ENCODE assay signal across 8 cellular contexts in the genomic region with DNA sequence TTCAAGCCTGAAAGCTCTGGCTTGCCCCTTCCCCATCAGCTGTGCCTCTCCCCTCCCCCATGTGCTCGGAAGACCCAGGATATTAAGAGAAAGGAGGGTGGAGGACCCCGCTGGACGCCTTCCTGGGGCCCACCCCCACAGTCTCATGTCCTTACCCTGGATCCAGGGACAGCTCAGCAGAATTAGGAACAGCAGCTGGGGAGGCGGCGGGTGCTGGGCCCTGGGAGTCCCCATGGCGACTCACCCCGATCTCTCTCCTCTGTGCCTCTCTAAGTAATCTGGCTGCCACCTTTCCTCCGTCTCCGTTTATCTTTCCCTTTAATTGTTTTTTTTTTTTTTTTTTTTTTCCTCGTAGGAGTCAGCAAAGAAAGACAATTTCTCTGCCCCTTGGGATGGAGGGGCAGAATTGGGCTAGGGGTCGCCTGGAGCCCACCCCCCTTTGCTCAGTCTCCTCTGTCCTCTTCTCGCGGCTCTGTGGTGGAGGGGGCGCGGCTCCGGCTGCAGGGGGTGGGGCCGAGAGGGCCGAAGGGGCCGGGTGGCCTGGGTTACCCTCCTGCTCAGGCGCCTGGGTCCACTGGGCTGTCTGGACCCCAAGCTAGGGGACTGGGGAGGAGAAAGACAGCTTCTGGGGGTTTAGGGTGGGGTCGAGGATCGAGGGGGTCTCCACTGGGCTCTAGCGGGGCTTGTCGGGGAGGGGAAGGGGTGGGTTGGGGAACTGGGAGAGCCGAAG. TPM values are rescaled to one million over a fixed set of nuclear protein-coding genes. Genes with fewer than 3 reads are reported as not detected.
DNase-seq lines count a peak whose midpoint lies in the region; ATAC-seq and TF ChIP-seq lines count a peak whose summit lies in the region.

No MANE protein-coding gene starts in this region.

- peak overlapping the region; percentile 100 for H3K4me2 ChIP-seq in PC-9

- H3K36me3 ChIP-seq in PC-9 (ENCODE audit: low read depth) = no peaks in the 10 kb centered on the region
- H3K36me3 ChIP-seq in suprapubic skin = no peaks in the 10 kb centered on the region

- peaks cover 24% of the 10 kb centered on the region for H3K27me3 Mint-ChIP-seq in activated T-cell treated with anti-CD3 and anti-CD28 coated beads, Interleukin-2, amount 50 U/mL, for 72 hours (ENCODE audit: low read depth)
- H3K27me3 Mint-ChIP-seq in activated T-cell treated with anti-CD3 and anti-CD28 coated beads, Interleukin-2, amount 50 U/mL, for 24 hours = peaks cover 27% of the 10 kb centered on the region

- H3K27ac ChIP-seq in PC-9 = peak overlapping the region; percentile 51
- H3K27ac ChIP-seq in suprapubic skin = no peak overlapping the region

- peak overlapping the region; percentile 89 for H2AFZ ChIP-seq in PC-9

- WGBS in suprapubic skin = 3% methylated on average over 25 of the region's 25 CpGs

- H3K4me1 Mint-ChIP-seq in activated T-cell treated with anti-CD3 and anti-CD28 coated beads, Interleukin-2, amount 50 U/mL, for 72 hours (ENCODE audit: low read depth) = peaks cover 21% of the 10 kb centered on the region
- H3K4me1 Mint-ChIP-seq in activated T-cell treated with anti-CD3 and anti-CD28 coated beads, Interleukin-2, amount 50 U/mL, for 24 hours (ENCODE audit: low read depth) = peaks cover 17% of the 10 kb centered on the region

- no peak for TF ChIP-seq POLR2A in suprapubic skin (IDR thresholded peaks at IDR 0.05)

- H3K27me3 ChIP-seq in PC-9 (ENCODE audit: insufficient read depth, low read depth) (no peaks in the 10 kb centered on the region), suprapubic skin (peaks cover 25% of the 10 kb centered on the region)

- CTCF ChIA-PET in PC-9 (lab: Charles Lee) = interaction anchor here (0.6 to 1.8 kb wide), 9 partner anchors 11 to 120 kb away, joined by 3 to 11 read pairs (median 6); a partner anchor contains a TSS

- no peak for TF ChIP-seq EP300 in suprapubic skin (IDR thresholded peaks at IDR 0.05)

- peaks cover 16% of the 10 kb centered on the region; the same call in 1 of the 2 replicates for H3K4me1 ChIP-seq in PC-9 (replicated peaks; ENCODE audit: insufficient read depth)
- H3K4me1 ChIP-seq in suprapubic skin = peaks cover 19% of the 10 kb centered on the region

- no peaks in the 10 kb centered on the region for H3K9me2 ChIP-seq in PC-9 (ENCODE audit: insufficient read depth)

- TF ChIP-seq CTCF in PC-9 (conservative IDR thresholded peaks at IDR 0.05) = no peak
- no peak for TF ChIP-seq CTCF in fibroblast of mammary gland (conservative IDR thresholded peaks at IDR 0.05; ENCODE audit: control insufficient read depth, insufficient read depth, low read depth, low read length)
- no peak for TF ChIP-seq CTCF in suprapubic skin (IDR thresholded peaks at IDR 0.05)

- H3K4me3 Mint-ChIP-seq in activated T-cell treated with anti-CD3 and anti-CD28 coated beads, Interleukin-2, amount 50 U/mL, for 72 hours = peak overlapping the region; percentile 49 to 66
- H3K4me3 Mint-ChIP-seq in activated T-cell treated with anti-CD3 and anti-CD28 coated beads, Interleukin-2, amount 50 U/mL, for 24 hours = no peak overlapping the region

- H3K9me3 ChIP-seq in PC-9 (ENCODE audit: insufficient read depth, low read depth) (no peaks in the 10 kb centered on the region), suprapubic skin (no peaks in the 10 kb centered on the region)

- H3F3A ChIP-seq in PC-9 (ENCODE audit: insufficient read depth, low read depth) = peaks cover 10% of the 10 kb centered on the region

- no peak for ATAC-seq in activated T-cell treated with anti-CD3 and anti-CD28 coated beads, Interleukin-2, amount 50 U/mL, for 72 hours (replicated peaks in 1 of 2)
- ATAC-seq in GM18867 (IDR thresholded peaks at IDR 0.05; ENCODE audit: unreplicated experiment) (no peak), GM19467 (IDR thresholded peaks at IDR 0.05; ENCODE audit: unreplicated experiment) (no peak)

- TSS peak; percentile 89 for BruUV-seq in PC-9 (replicated peaks; lab: Mats Ljungman, UMichigan)

- POLR2A ChIA-PET in PC-9 (lab: Charles Lee; ENCODE audit: unreplicated experiment) = interaction anchor here (0.6 to 1.7 kb wide), 8 partner anchors 12 to 472 kb away, joined by 4 to 30 read pairs (median 6); a partner anchor contains a TSS

- no peak overlapping the region for H3K27ac Mint-ChIP-seq in activated T-cell treated with anti-CD3 and anti-CD28 coated beads, Interleukin-2, amount 50 U/mL, for 72 hours
- H3K27ac Mint-ChIP-seq in activated T-cell treated with anti-CD3 and anti-CD28 coated beads, Interleukin-2, amount 50 U/mL, for 24 hours = no peak overlapping the region

- H4K20me1 ChIP-seq in PC-9 (ENCODE audit: insufficient read depth) = no peaks in the 10 kb centered on the region

- H3K79me2 ChIP-seq in PC-9 (ENCODE audit: low read depth) = 0 out of 2 replicates have a peak, but pooled peaks cover 5% of the 10 kb centered on the region

- no peak for DNase-seq in activated T-cell treated with anti-CD3 and anti-CD28 coated beads, Interleukin-2, amount 50 U/mL, for 72 hours
- DNase-seq in activated T-cell treated with anti-CD3 and anti-CD28 coated beads, Interleukin-2, amount 50 U/mL, for 24 hours = no peak
- DNase-seq in PC-9 = peak; percentile 51 to 78
- DNase-seq in fibroblast of mammary gland (ENCODE audit: low read depth) = no peak
- DNase-seq in suprapubic skin (ENCODE audit: low spot score in 2 of 2) = no peak
- DNase-seq in OCI-M1 (lab: John Stamatoyannopoulos, UW) = no peak

- intact Hi-C loops in PC-9 (cut with micrococcal nuclease; ENCODE audit: unreplicated experiment) = loop anchor here (5.0 kb wide), 2 partner anchors 37 to 77 kb away; a partner anchor contains a TSS

- no peaks in the 10 kb centered on the region for H3K36me3 Mint-ChIP-seq in activated T-cell treated with anti-CD3 and anti-CD28 coated beads, Interleukin-2, amount 50 U/mL, for 72 hours (ENCODE audit: insufficient read depth in 2 of 2)
- H3K36me3 Mint-ChIP-seq in activated T-cell treated with anti-CD3 and anti-CD28 coated beads, Interleukin-2, amount 50 U/mL, for 24 hours (ENCODE audit: low read depth) = no peaks in the 10 kb centered on the region

- H3K9me3 Mint-ChIP-seq in activated T-cell treated with anti-CD3 and anti-CD28 coated beads, Interleukin-2, amount 50 U/mL, for 72 hours = no peaks in the 10 kb centered on the region
- no peaks in the 10 kb centered on the region for H3K9me3 Mint-ChIP-seq in activated T-cell treated with anti-CD3 and anti-CD28 coated beads, Interleukin-2, amount 50 U/mL, for 24 hours

- peak overlapping the region; percentile 72 for H3K4me3 ChIP-seq in PC-9
- H3K4me3 ChIP-seq in fibroblast of mammary gland (ENCODE audit: control insufficient read depth, low read depth, low read length) = peak overlapping the region; percentile 61
- H3K4me3 ChIP-seq in suprapubic skin = peak overlapping the region; percentile 65

RNA-seq across cellular contexts. Expression of a gene that starts 0.4 kb away (rescaled TPM):
- under 1 TPM; 0.31 to 0.44 TPM for total RNA-seq in activated T-cell treated with anti-CD3 and anti-CD28 coated beads, Interleukin-2, amount 50 U/mL, for 72 hours
- 46.5 and 64.0 TPM in 2 replicates for total RNA-seq in PC-9 (2021)
- 1 to 10 TPM in 3 of 4 donors, under 1 TPM in 1; 0.98 to 2.9 (median 1.2) TPM for total RNA-seq in suprapubic skin

RNA-seq across cellular contexts. Expression of a gene that starts 1.3 kb away (rescaled TPM):
- total RNA-seq in activated T-cell treated with anti-CD3 and anti-CD28 coated beads, Interleukin-2, amount 50 U/mL, for 72 hours = under 1 TPM; 0.82 to 0.93 TPM
- total RNA-seq in PC-9 (2021) (8.3 and 11.3 TPM in 2 replicates), suprapubic skin (under 1 TPM in 1 of 4 donors, not detected in 3; 0.34 TPM)

RNA-seq across cellular contexts. Expression of a gene that starts 27.1 kb away (rescaled TPM):
- total RNA-seq in activated T-cell treated with anti-CD3 and anti-CD28 coated beads, Interleukin-2, amount 50 U/mL, for 72 hours = 10 to 100 TPM; 45.3 to 46.8 TPM
- total RNA-seq in PC-9 (2021) = 52.7 and 72.0 TPM in 2 replicates
- 10 to 100 TPM; 20.3 to 43.9 (median 32.0) TPM for total RNA-seq in suprapubic skin

RNA-seq across cellular contexts. Expression of a gene that starts 35.9 kb away (rescaled TPM):
- 10 to 100 TPM; 48.7 to 56.0 TPM for total RNA-seq in activated T-cell treated with anti-CD3 and anti-CD28 coated beads, Interleukin-2, amount 50 U/mL, for 72 hours
- total RNA-seq in PC-9 (2021) (90.6 and 133 TPM in 2 replicates), suprapubic skin (100 to 1,000 TPM in 1 of 4 donors, 10 to 100 TPM in 3; 68.7 to 112 (median 96.7) TPM)

Comparison
In these comparisons a context has a peak if more than half of its experiments do, and no peak if none do; other contexts are left out.
1. DNase-seq: peak in PC-9 (2 of 2); none in activated T-cell treated with anti-CD3 and anti-CD28 coated beads, Interleukin-2, amount 50 U/mL, for 72 hours (0 of 2), activated T-cell treated with anti-CD3 and anti-CD28 coated beads, Interleukin-2, amount 50 U/mL, for 24 hours (single experiment), fibroblast of mammary gland (single experiment), suprapubic skin (0 of 2) and OCI-M1 (single experiment).
2. RNA of a gene that starts 0.4 kb away (total RNA-seq): 46.5 to 64.0 TPM in PC-9; 0.98 to 2.9 TPM in suprapubic skin and 0.31 to 0.44 TPM in activated T-cell treated with anti-CD3 and anti-CD28 coated beads, Interleukin-2, amount 50 U/mL, for 72 hours; every median in the first group is over 10 times any median in the second.
3. Peak in every context shown above with its lines, with median percentiles within 50 percentile points of each other: H3K4me3 ChIP-seq.